Comparison of ENCODE assay signal across 32 cellular contexts in the genomic region with DNA sequence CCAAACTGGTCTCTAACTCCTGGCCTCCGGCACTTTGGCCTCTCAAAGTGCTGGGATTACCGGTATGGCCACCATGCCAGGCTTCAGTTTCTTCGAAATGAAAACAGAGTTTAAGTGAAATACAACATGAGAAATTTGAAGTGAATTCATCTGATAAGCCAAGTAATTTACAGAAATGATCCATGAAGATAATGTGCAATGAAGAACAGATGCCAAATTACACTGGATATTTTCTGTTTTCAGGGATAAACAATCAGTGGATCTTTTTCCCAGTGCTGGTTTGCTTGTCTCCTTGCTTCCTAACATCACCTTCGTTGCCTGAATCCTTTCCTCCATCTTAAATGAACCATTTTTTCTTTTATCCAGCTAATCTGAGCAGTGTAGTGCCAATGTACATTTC.
"Had no signal": no experiment of that assay in that cellular context is flagged by ENCODE, and none has a peak within 500 bp of the region (broad histone marks: within the 10 kb centered on the region; RNA-seq: fewer than 3 reads in every experiment).

No MANE protein-coding gene starts in this region.

- H3K27ac ChIP-seq: ascending aorta, cardiac muscle cell, VCaP had no signal

- H3K4me3 ChIP-seq: ascending aorta, cardiac muscle cell had no signal

- DNase-seq: activated B cell treated with CpG ODN at 0.5 μM for 24 hours; activated CD4-positive, alpha-beta memory T cell treated with anti-CD3 and anti-CD28 coated beads for 36 hours; activated CD4-positive, alpha-beta T cell treated with anti-CD3 and anti-CD28 coated beads for 4 hours; activated CD4-positive, alpha-beta T cell treated with anti-CD3 and anti-CD28 coated beads, Interleukin-2, amount 10 ng/mL, durations not matched to agents 24 days and 14 days; activated CD4-positive, alpha-beta T cell treated with anti-CD3 and anti-CD28 coated beads, Interleukin-2, amount 50 U/mL, for 1 hour; activated CD4-positive, alpha-beta T cell treated with anti-CD3 and anti-CD28 coated beads, Interleukin-2, amount 50 U/mL, for 4 hours; activated CD4-positive, CD25-positive, alpha-beta regulatory T cell treated with anti-CD3 and anti-CD28 coated beads, Interleukin-2, amount 50 U/mL, for 72 hours; activated CD8-positive, alpha-beta memory T cell treated with anti-CD3 and anti-CD28 coated beads, Interleukin-2, amount 50 U/mL, for 4 hours; activated CD8-positive, alpha-beta T cell treated with anti-CD3 and anti-CD28 coated beads for 36 hours; activated effector memory CD4-positive, alpha-beta T cell treated with anti-CD3 and anti-CD28 coated beads, Interleukin-2, amount 50 U/mL, for 16 hours; activated gamma-delta T cell treated with Interleukin-2 at 50 U/mL for 16 hours; activated naive CD4-positive, alpha-beta T cell; activated naive CD4-positive, alpha-beta T cell treated with anti-CD3 and anti-CD28 coated beads for 36 hours; activated naive CD8-positive, alpha-beta T cell treated with anti-CD3 and anti-CD28 coated beads, Interleukin-2, amount 10 ng/mL, durations not matched to agents 7 days and 5 days; activated naive CD8-positive, alpha-beta T cell treated with anti-CD3 and anti-CD28 coated beads, Interleukin-2, amount 50 U/mL, for 24 hours; activated T-cell treated with anti-CD3 and anti-CD28 coated beads for 4 hours; activated T-cell treated with anti-CD3 and anti-CD28 coated beads, Interleukin-2, amount 50 U/mL, for 1 hour; activated T-cell treated with anti-CD3 and anti-CD28 coated beads, Interleukin-2, amount 50 U/mL, for 4 hours; activated T-cell treated with anti-CD3 and anti-CD28 coated beads, Interleukin-2, amount 50 U/mL, for 72 hours; amygdala; anterior cingulate cortex; caudate nucleus; cerebellar nuclear complex; T-helper 1 cell; T-helper 2 cell; T-helper 9 cell had no signal

- ATAC-seq: activated CD8-positive, alpha-beta T cell treated with anti-CD3 and anti-CD28 coated beads for 36 hours; activated naive CD8-positive, alpha-beta T cell treated with anti-CD3 and anti-CD28 coated beads, Interleukin-2, amount 50 U/mL, for 24 hours; activated T-cell treated with anti-CD3 and anti-CD28 coated beads, Interleukin-2, amount 50 U/mL, for 4 hours; activated T-cell treated with anti-CD3 and anti-CD28 coated beads, Interleukin-2, amount 50 U/mL, for 72 hours; activated T-helper 17 cell treated with anti-CD3 and anti-CD28 coated beads, Interleukin-2, amount 50 U/mL, for 72 hours had no signal

- H3K36me3 ChIP-seq: ascending aorta, cardiac muscle cell had no signal

- FAIRE-seq: bronchial epithelial cell, TTC549 had no signal

- H3K27me3 ChIP-seq: ascending aorta, cardiac muscle cell had no signal

- H3K9me3 ChIP-seq: ascending aorta had no signal

- H3K4me1 ChIP-seq: ascending aorta had no signal
